In genomic region chr18:3652380-3653262, GRCh38 we compare ENCODE assay signal across 1 cellular context.
TF ChIP-seq lines count a peak whose summit lies in the region.

No MANE protein-coding gene starts in this region.

TF ChIP-seq in HepG2, 621 proteins besides CTCF, POLR2A, EP300 and RAD21 (continued from another document and continues in another):
- TF ChIP-seq PREB (CRISPR knock-in tag; IDR thresholded peaks at IDR 0.05) (no peak), ZBTB8A (CRISPR knock-in tag; IDR thresholded peaks at IDR 0.05; ENCODE audit: borderline replicate concordance, low read depth) (no peak), NFE2 (CRISPR knock-in tag; IDR thresholded peaks at IDR 0.05) (peak; percentile 61; the same call in 1 of the 2 replicates), NCOA1 (CRISPR knock-in tag; IDR thresholded peaks at IDR 0.05) (no peak), ATM (IDR thresholded peaks at IDR 0.05; ENCODE audit: borderline replicate concordance) (no peak), SALL2 (CRISPR knock-in tag; IDR thresholded peaks at IDR 0.05) (0 out of 2 replicates have a peak, but pooled peaks have one; percentile 19), MAFG (CRISPR knock-in tag; IDR thresholded peaks at IDR 0.05) (peak; percentile 88), YEATS2 (CRISPR knock-in tag; IDR thresholded peaks at IDR 0.05; ENCODE audit: borderline replicate concordance) (peak; percentile 54; the same call in 1 of the 2 replicates), ETV5 (CRISPR knock-in tag; IDR thresholded peaks at IDR 0.05; ENCODE audit: borderline replicate concordance) (no peak), PITX1 (CRISPR knock-in tag; IDR thresholded peaks at IDR 0.05) (no peak), ZNF251 (CRISPR knock-in tag; IDR thresholded peaks at IDR 0.05) (no peak), ZNF17 (CRISPR knock-in tag; IDR thresholded peaks at IDR 0.05) (no peak), ZNF644 (CRISPR knock-in tag; IDR thresholded peaks at IDR 0.05; ENCODE audit: low read depth) (peak; percentile 69), IRF9 (CRISPR knock-in tag; IDR thresholded peaks at IDR 0.05; ENCODE audit: borderline replicate concordance) (peak; percentile 37; the same call in 1 of the 2 replicates), ZNF552 (CRISPR knock-in tag; IDR thresholded peaks at IDR 0.05; ENCODE audit: borderline replicate concordance) (no peak), ZFP36 (IDR thresholded peaks at IDR 0.05; ENCODE audit: borderline replicate concordance, low read depth, low read length, partially characterized antibody) (no peak), SOX6 (IDR thresholded peaks at IDR 0.05) (no peak), SOX6 (CRISPR knock-in tag; IDR thresholded peaks at IDR 0.05) (peak; percentile 40; the same call in 1 of the 2 replicates), CBX5 (CRISPR knock-in tag; IDR thresholded peaks at IDR 0.05; ENCODE audit: borderline replicate concordance) (0 out of 2 replicates have a peak, but pooled peaks have one; percentile 49), DR1 (CRISPR knock-in tag; IDR thresholded peaks at IDR 0.05) (no peak), CEBPG (CRISPR knock-in tag; IDR thresholded peaks at IDR 0.05) (peak; percentile 83), KLF16 (CRISPR knock-in tag; IDR thresholded peaks at IDR 0.05) (peak in 1 of 2 experiments; percentile 39; a peak in 1 of 4 replicates), ZNF629 (CRISPR knock-in tag; conservative IDR thresholded peaks at IDR 0.05) (no peak), ZNF121 (CRISPR knock-in tag; IDR thresholded peaks at IDR 0.05) (peak; percentile 51; the same call in 1 of the 2 replicates), ZNF431 (CRISPR knock-in tag; IDR thresholded peaks at IDR 0.05; ENCODE audit: borderline replicate concordance, low read depth) (no peak), HMGA1 (CRISPR knock-in tag; conservative IDR thresholded peaks at IDR 0.05) (no peak), MTERF4 (CRISPR knock-in tag; IDR thresholded peaks at IDR 0.05) (no peak), ATF1 (CRISPR knock-in tag; IDR thresholded peaks at IDR 0.05) (no peak), GLMP (CRISPR knock-in tag; IDR thresholded peaks at IDR 0.05; ENCODE audit: borderline replicate concordance) (no peak), RXRA (CRISPR knock-in tag; IDR thresholded peaks at IDR 0.05) (peak; percentile 60; the same call in 1 of the 2 replicates), PATZ1 (CRISPR knock-in tag; IDR thresholded peaks at IDR 0.05) (peak; percentile 42; the same call in 1 of the 2 replicates), IKZF4 (CRISPR knock-in tag; IDR thresholded peaks at IDR 0.05; ENCODE audit: borderline replicate concordance, low read depth, not compliant biosample characterization) (no peak), ZNF3 (CRISPR knock-in tag; IDR thresholded peaks at IDR 0.05) (no peak), ZNF34 (CRISPR knock-in tag; IDR thresholded peaks at IDR 0.05; ENCODE audit: borderline replicate concordance) (no peak), KAT8 (CRISPR knock-in tag; IDR thresholded peaks at IDR 0.05) (no peak; the same call in 1 of the 2 replicates), NR1H2 (CRISPR knock-in tag; IDR thresholded peaks at IDR 0.05; ENCODE audit: borderline replicate concordance, low read depth) (no peak), SNAPC2 (CRISPR knock-in tag; IDR thresholded peaks at IDR 0.05) (no peak), CREM (IDR thresholded peaks at IDR 0.05) (peak; percentile 3; the same call in 1 of the 2 replicates), CREM (CRISPR knock-in tag; IDR thresholded peaks at IDR 0.05) (no peak), SAP130 (CRISPR knock-in tag; IDR thresholded peaks at IDR 0.05; ENCODE audit: low read depth) (peak; percentile 56), ZNF652 (CRISPR knock-in tag; IDR thresholded peaks at IDR 0.05; ENCODE audit: borderline replicate concordance, low read depth) (no peak), SOX5 (CRISPR knock-in tag; IDR thresholded peaks at IDR 0.05; ENCODE audit: borderline replicate concordance) (peak; percentile 46; the same call in 1 of the 2 replicates), FOSL1 (CRISPR knock-in tag; IDR thresholded peaks at IDR 0.05; ENCODE audit: borderline replicate concordance) (peak; percentile 69; the same call in 1 of the 2 replicates), SMAD3 (CRISPR knock-in tag; IDR thresholded peaks at IDR 0.05) (0 out of 2 replicates have a peak, but pooled peaks have one; percentile 22), SIX1 (CRISPR knock-in tag; IDR thresholded peaks at IDR 0.05; ENCODE audit: borderline replicate concordance) (peak; percentile 30; the same call in 1 of the 2 replicates), GATAD2A (CRISPR knock-in tag; IDR thresholded peaks at IDR 0.05) (peak; percentile 70), REL (CRISPR knock-in tag; conservative IDR thresholded peaks at IDR 0.05) (no peak), ZSCAN9 (CRISPR knock-in tag; IDR thresholded peaks at IDR 0.05; ENCODE audit: borderline replicate concordance) (0 out of 2 replicates have a peak, but pooled peaks have one; percentile 21), ZNF33B (CRISPR knock-in tag; IDR thresholded peaks at IDR 0.05) (no peak)
- TF ChIP-seq, protein P1, sequence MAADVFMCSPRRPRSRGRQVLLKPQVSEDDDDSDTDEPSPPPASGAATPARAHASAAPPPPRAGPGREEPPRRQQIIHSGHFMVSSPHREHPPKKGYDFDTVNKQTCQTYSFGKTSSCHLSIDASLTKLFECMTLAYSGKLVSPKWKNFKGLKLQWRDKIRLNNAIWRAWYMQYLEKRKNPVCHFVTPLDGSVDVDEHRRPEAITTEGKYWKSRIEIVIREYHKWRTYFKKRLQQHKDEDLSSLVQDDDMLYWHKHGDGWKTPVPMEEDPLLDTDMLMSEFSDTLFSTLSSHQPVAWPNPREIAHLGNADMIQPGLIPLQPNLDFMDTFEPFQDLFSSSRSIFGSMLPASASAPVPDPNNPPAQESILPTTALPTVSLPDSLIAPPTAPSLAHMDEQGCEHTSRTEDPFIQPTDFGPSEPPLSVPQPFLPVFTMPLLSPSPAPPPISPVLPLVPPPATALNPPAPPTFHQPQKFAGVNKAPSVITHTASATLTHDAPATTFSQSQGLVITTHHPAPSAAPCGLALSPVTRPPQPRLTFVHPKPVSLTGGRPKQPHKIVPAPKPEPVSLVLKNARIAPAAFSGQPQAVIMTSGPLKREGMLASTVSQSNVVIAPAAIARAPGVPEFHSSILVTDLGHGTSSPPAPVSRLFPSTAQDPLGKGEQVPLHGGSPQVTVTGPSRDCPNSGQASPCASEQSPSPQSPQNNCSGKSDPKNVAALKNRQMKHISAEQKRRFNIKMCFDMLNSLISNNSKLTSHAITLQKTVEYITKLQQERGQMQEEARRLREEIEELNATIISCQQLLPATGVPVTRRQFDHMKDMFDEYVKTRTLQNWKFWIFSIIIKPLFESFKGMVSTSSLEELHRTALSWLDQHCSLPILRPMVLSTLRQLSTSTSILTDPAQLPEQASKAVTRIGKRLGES (CRISPR knock-in tag; IDR thresholded peaks at IDR 0.05; ENCODE audit: borderline replicate concordance) = no peak
- TF ChIP-seq, protein P2, sequence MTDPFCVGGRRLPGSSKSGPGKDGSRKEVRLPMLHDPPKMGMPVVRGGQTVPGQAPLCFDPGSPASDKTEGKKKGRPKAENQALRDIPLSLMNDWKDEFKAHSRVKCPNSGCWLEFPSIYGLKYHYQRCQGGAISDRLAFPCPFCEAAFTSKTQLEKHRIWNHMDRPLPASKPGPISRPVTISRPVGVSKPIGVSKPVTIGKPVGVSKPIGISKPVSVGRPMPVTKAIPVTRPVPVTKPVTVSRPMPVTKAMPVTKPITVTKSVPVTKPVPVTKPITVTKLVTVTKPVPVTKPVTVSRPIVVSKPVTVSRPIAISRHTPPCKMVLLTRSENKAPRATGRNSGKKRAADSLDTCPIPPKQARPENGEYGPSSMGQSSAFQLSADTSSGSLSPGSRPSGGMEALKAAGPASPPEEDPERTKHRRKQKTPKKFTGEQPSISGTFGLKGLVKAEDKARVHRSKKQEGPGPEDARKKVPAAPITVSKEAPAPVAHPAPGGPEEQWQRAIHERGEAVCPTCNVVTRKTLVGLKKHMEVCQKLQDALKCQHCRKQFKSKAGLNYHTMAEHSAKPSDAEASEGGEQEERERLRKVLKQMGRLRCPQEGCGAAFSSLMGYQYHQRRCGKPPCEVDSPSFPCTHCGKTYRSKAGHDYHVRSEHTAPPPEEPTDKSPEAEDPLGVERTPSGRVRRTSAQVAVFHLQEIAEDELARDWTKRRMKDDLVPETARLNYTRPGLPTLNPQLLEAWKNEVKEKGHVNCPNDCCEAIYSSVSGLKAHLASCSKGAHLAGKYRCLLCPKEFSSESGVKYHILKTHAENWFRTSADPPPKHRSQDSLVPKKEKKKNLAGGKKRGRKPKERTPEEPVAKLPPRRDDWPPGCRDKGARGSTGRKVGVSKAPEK (CRISPR knock-in tag; IDR thresholded peaks at IDR 0.05; ENCODE audit: borderline replicate concordance) = no peak
- TF ChIP-seq, protein P3, sequence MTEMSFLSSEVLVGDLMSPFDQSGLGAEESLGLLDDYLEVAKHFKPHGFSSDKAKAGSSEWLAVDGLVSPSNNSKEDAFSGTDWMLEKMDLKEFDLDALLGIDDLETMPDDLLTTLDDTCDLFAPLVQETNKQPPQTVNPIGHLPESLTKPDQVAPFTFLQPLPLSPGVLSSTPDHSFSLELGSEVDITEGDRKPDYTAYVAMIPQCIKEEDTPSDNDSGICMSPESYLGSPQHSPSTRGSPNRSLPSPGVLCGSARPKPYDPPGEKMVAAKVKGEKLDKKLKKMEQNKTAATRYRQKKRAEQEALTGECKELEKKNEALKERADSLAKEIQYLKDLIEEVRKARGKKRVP (CRISPR knock-in tag; IDR thresholded peaks at IDR 0.05) = peak in 1 of 2 experiments; percentile 96; a peak in 2 of 4 replicates
- TF ChIP-seq, protein P4, sequence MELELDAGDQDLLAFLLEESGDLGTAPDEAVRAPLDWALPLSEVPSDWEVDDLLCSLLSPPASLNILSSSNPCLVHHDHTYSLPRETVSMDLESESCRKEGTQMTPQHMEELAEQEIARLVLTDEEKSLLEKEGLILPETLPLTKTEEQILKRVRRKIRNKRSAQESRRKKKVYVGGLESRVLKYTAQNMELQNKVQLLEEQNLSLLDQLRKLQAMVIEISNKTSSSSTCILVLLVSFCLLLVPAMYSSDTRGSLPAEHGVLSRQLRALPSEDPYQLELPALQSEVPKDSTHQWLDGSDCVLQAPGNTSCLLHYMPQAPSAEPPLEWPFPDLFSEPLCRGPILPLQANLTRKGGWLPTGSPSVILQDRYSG (CRISPR knock-in tag; IDR thresholded peaks at IDR 0.05) = no peak
